In genomic region chr12:106417926-106418910, GRCh38 we compare ENCODE assay signal across 13 cellular contexts.
DNase-seq lines count a peak whose midpoint lies in the region; ATAC-seq and TF ChIP-seq lines count a peak whose summit lies in the region.
"Had no signal": no experiment of that assay in that cellular context is flagged by ENCODE, and none has a peak within 500 bp of the region (broad histone marks: within the 10 kb centered on the region; RNA-seq: fewer than 3 reads in every experiment).

No MANE protein-coding gene starts in this region.

- H3K4me1 ChIP-seq in PC-3 (ENCODE audit: insufficient read depth, low read length) (peaks cover 30% of the 10 kb centered on the region), mesendoderm (ENCODE audit: control insufficient read depth, low read depth, low read length) (no peaks in the 10 kb centered on the region)

- no peak overlapping the region for H4K5ac ChIP-seq in mesendoderm (ENCODE audit: low read length)

- H2AK5ac ChIP-seq in mesendoderm (ENCODE audit: low read length), result no peak overlapping the region

- no peak overlapping the region for H2AFZ ChIP-seq in PC-3 (ENCODE audit: low read length)

- no peak overlapping the region for H4K8ac ChIP-seq in mesendoderm (ENCODE audit: low read depth, low read length)

- H3K4me3 Mint-ChIP-seq in activated T-cell treated with anti-CD3 and anti-CD28 coated beads, Interleukin-2, amount 50 U/mL, for 24 hours, result no peak overlapping the region
- H3K4me3 Mint-ChIP-seq: stimulated activated naive CD8-positive, alpha-beta T cell treated with anti-CD3 and anti-CD28 coated beads, Interleukin-15, amount 100 ng/mL, for 72 hours had no signal

- no peak overlapping the region for H3K27ac Mint-ChIP-seq in activated T-cell treated with anti-CD3 and anti-CD28 coated beads, Interleukin-2, amount 50 U/mL, for 24 hours
- H3K27ac Mint-ChIP-seq: stimulated activated naive CD8-positive, alpha-beta T cell treated with anti-CD3 and anti-CD28 coated beads, Interleukin-15, amount 100 ng/mL, for 72 hours had no signal

- no peaks in the 10 kb centered on the region for H3F3A ChIP-seq in PC-3 (ENCODE audit: low read length, unreplicated experiment)

- no peaks in the 10 kb centered on the region for H3K9me3 ChIP-seq in PC-3 (ENCODE audit: low read length)

- H3K9ac ChIP-seq in PC-3 (ENCODE audit: low read length), result peak overlapping the region; percentile 27
- no peak overlapping the region for H3K9ac ChIP-seq in mesendoderm (ENCODE audit: low read length)

- H3K23ac ChIP-seq in mesendoderm (ENCODE audit: low read length), result no peak overlapping the region

- no peak overlapping the region for H3K18ac ChIP-seq in mesendoderm (ENCODE audit: low read length)

- POLR2A ChIA-PET in PC-3 (lab: Charles Lee; ENCODE audit: unreplicated experiment), result no interaction called here

- H2BK120ac ChIP-seq in mesendoderm (ENCODE audit: low read depth, low read length), result no peak overlapping the region

- H3K27me3 ChIP-seq in PC-3 (ENCODE audit: low read length), result no peaks in the 10 kb centered on the region
- no peaks in the 10 kb centered on the region for H3K27me3 ChIP-seq in mesendoderm (ENCODE audit: insufficient read depth, low read length, poor library complexity)

- no peak for TF ChIP-seq CTCF in AG10803 (conservative IDR thresholded peaks at IDR 0.05; ENCODE audit: low read length)
- TF ChIP-seq CTCF in PC-3 (conservative IDR thresholded peaks at IDR 0.05; ENCODE audit: low read depth, low read length), result no peak

- no TSS peak for BruUV-seq in PC-3 (replicated peaks; lab: Mats Ljungman, UMichigan)

- CTCF ChIA-PET in PC-3 (lab: Charles Lee), result no interaction called here

- H3K27me3 Mint-ChIP-seq in activated T-cell treated with anti-CD3 and anti-CD28 coated beads, Interleukin-2, amount 50 U/mL, for 24 hours, result no peaks in the 10 kb centered on the region
- H3K27me3 Mint-ChIP-seq: stimulated activated naive CD8-positive, alpha-beta T cell treated with anti-CD3 and anti-CD28 coated beads, Interleukin-15, amount 100 ng/mL, for 72 hours had no signal

- H3K36me3 ChIP-seq in PC-3 (ENCODE audit: low read depth, low read length), result peaks cover 37% of the 10 kb centered on the region
- H3K36me3 ChIP-seq in mesendoderm (ENCODE audit: control insufficient read depth, insufficient read depth, low read length), result no peaks in the 10 kb centered on the region

- no peaks in the 10 kb centered on the region for H3K79me2 ChIP-seq in PC-3 (ENCODE audit: low read length)
- no peaks in the 10 kb centered on the region for H3K79me2 ChIP-seq in mesendoderm (ENCODE audit: control insufficient read depth, insufficient read depth, low read length)

- no CpG with 5 or more reads among the region's 7 CpGs for WGBS in mesendoderm (ENCODE audit: extremely low coverage, insufficient coverage, low lambda C conversion rate)

- H3K27ac ChIP-seq in PC-3 (ENCODE audit: low read length), result peak overlapping the region; percentile 69
- peak overlapping the region; percentile 66 for H3K27ac ChIP-seq in mesendoderm (ENCODE audit: low read depth, low read length)
- H3K27ac ChIP-seq: C4-2B had no signal

- no peak overlapping the region for H2BK5ac ChIP-seq in mesendoderm (ENCODE audit: low read length)

- H3K36me3 Mint-ChIP-seq in activated T-cell treated with anti-CD3 and anti-CD28 coated beads, Interleukin-2, amount 50 U/mL, for 24 hours (ENCODE audit: low read depth), result peaks cover 76% of the 10 kb centered on the region

- H4K20me1 ChIP-seq in PC-3 (ENCODE audit: low read length), result no peaks in the 10 kb centered on the region

- H3K4ac ChIP-seq in mesendoderm (ENCODE audit: low read depth, low read length), result no peak overlapping the region

- H3K4me2 ChIP-seq in PC-3 (ENCODE audit: low read length), result peak overlapping the region; percentile 80
- H3K4me2 ChIP-seq in mesendoderm (ENCODE audit: low read length), result no peak overlapping the region

- intact Hi-C loops in PC-3 (cut with micrococcal nuclease), result loop anchor here (2.0 kb wide), 1 partner anchor 35 kb away; no protein-coding TSS in a partner anchor

- no peak overlapping the region for H3K56ac ChIP-seq in mesendoderm (ENCODE audit: low read length)

- H3K79me1 ChIP-seq in mesendoderm (ENCODE audit: low read length), result no peaks in the 10 kb centered on the region

- no peaks in the 10 kb centered on the region for H3K4me1 Mint-ChIP-seq in activated T-cell treated with anti-CD3 and anti-CD28 coated beads, Interleukin-2, amount 50 U/mL, for 24 hours (ENCODE audit: low read depth)
- H3K4me1 Mint-ChIP-seq: stimulated activated naive CD8-positive, alpha-beta T cell treated with anti-CD3 and anti-CD28 coated beads, Interleukin-15, amount 100 ng/mL, for 72 hours had no signal

- H3K4me3 ChIP-seq in AG10803 (ENCODE audit: low read length), result no peak overlapping the region
- peak overlapping the region; percentile 51 for H3K4me3 ChIP-seq in PC-3 (ENCODE audit: low read length)
- H3K4me3 ChIP-seq in mesendoderm (ENCODE audit: low read length), result no peak overlapping the region

- H3K9me2 ChIP-seq in PC-3 (replicated peaks; ENCODE audit: low read length), result no peaks in the 10 kb centered on the region

- no peak overlapping the region for H2BK15ac ChIP-seq in mesendoderm (replicated peaks; ENCODE audit: low read depth)

- ATAC-seq in PC-3 (peak; percentile 99), HG02981 (IDR thresholded peaks at IDR 0.05; ENCODE audit: unreplicated experiment) (no peak), HG03521 (IDR thresholded peaks at IDR 0.05; ENCODE audit: unreplicated experiment) (no peak)
- ATAC-seq: left lobe of liver; stimulated activated naive CD8-positive, alpha-beta T cell treated with anti-CD3 and anti-CD28 coated beads, Interleukin-15, amount 100 ng/mL, for 72 hours had no signal

- no peaks in the 10 kb centered on the region for H3K9me3 Mint-ChIP-seq in activated T-cell treated with anti-CD3 and anti-CD28 coated beads, Interleukin-2, amount 50 U/mL, for 24 hours
- H3K9me3 Mint-ChIP-seq: stimulated activated naive CD8-positive, alpha-beta T cell treated with anti-CD3 and anti-CD28 coated beads, Interleukin-15, amount 100 ng/mL, for 72 hours had no signal

- DNase-seq in AG10803 (ENCODE audit: low read depth) (peak; percentile 81), PC-3 (peak; percentile 94), dermis microvascular lymphatic vessel endothelial cell (ENCODE audit: low read depth in 2 of 2) (peak; percentile 36 to 70), mesendoderm (peak; percentile 56), NCI-H2107 treated with DMSO at 0.1 percent for 48 hours (lab: John Stamatoyannopoulos, UW; ENCODE audit: unreplicated experiment) (no peak)
- no peak for DNase-seq in activated T-cell treated with anti-CD3 and anti-CD28 coated beads, Interleukin-2, amount 50 U/mL, for 24 hours
- DNase-seq: NCI-H2107; stimulated activated naive CD8-positive, alpha-beta T cell treated with anti-CD3 and anti-CD28 coated beads, Interleukin-15, amount 100 ng/mL, for 72 hours; T-helper 1 cell had no signal

Comparison
In these comparisons a context has a peak if more than half of its experiments do, and no peak if none do; other contexts are left out.
1. DNase-seq: peak in AG10803 (single experiment), PC-3 (single experiment), dermis microvascular lymphatic vessel endothelial cell (2 of 2) and mesendoderm (single experiment); none in activated T-cell treated with anti-CD3 and anti-CD28 coated beads, Interleukin-2, amount 50 U/mL, for 24 hours (single experiment) and NCI-H2107 treated with DMSO at 0.1 percent for 48 hours (single experiment).